13 cellular contexts compared by ENCODE assay signal in the genomic region with DNA sequence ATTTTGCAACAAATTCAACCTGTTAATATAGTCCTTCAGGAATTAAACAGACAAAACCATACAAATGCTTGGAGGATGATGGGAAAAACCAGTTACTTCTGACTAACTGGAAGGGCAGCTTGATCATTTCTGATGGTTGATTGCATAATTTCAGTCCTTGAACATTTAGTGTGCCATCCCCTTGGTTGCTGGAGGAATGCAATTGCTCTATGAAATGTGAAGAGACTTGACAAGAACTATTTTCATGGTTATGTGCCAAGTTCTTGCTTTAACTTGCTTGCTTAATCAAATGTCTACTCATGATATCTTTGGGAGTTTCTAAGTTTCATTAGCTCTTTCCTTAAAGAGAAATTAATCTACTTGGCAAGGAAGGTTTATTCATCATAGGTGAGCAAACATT. TPM values are rescaled to one million over a fixed set of nuclear protein-coding genes. Genes with fewer than 3 reads are reported as not detected.
DNase-seq lines count a peak whose midpoint lies in the region; TF ChIP-seq lines count a peak whose summit lies in the region.
"Had no signal": no experiment of that assay in that cellular context is flagged by ENCODE, and none has a peak within 500 bp of the region (broad histone marks: within the 10 kb centered on the region; RNA-seq: fewer than 3 reads in every experiment).

No MANE protein-coding gene starts in this region.

- in situ Hi-C loops in HAP-1 (cut with MboI; ENCODE audit: low sequenced_read_pairs), result loop anchor here (25.0 kb wide), 1 partner anchor 468 kb away; no protein-coding TSS in a partner anchor

- TF ChIP-seq CTCF in SK-N-SH (IDR thresholded peaks at IDR 0.05) (no peak), fibroblast of lung (conservative IDR thresholded peaks at IDR 0.05 in 1 of 2, IDR thresholded peaks at IDR 0.05 in 1 of 2; ENCODE audit: low read depth in 1 of 2, low read length in 2 of 2) (no peak)

- no peaks in the 10 kb centered on the region for H3K27me3 ChIP-seq in SK-N-SH (ENCODE audit: insufficient read depth)
- H3K27me3 ChIP-seq in fibroblast of lung (ENCODE audit: control insufficient read depth, insufficient read depth, low read length), result no peaks in the 10 kb centered on the region
- no peaks in the 10 kb centered on the region for H3K27me3 ChIP-seq in HAP-1 (ENCODE audit: low read depth)
- H3K27me3 ChIP-seq: dorsolateral prefrontal cortex had no signal

- H3K9me2 ChIP-seq in SK-N-SH, result no peaks in the 10 kb centered on the region

- no peak overlapping the region for H3K4me3 ChIP-seq in SK-N-SH (ENCODE audit: low read depth in 2 of 2, low read length in 1 of 2)
- H3K4me3 ChIP-seq in fibroblast of lung (replicated peaks in 1 of 4; ENCODE audit: control extremely low read depth in 1 of 4, insufficient read depth in 1 of 4, low read depth in 3 of 4, low read length in 4 of 4), result no peak overlapping the region
- H3K4me3 ChIP-seq in HAP-1, result no peak overlapping the region
- H3K4me3 ChIP-seq: dorsolateral prefrontal cortex had no signal

- H3K27ac ChIP-seq in SK-N-SH (ENCODE audit: low read depth in 2 of 2, low read length in 1 of 2) (peak overlapping the region in 1 of 2 experiments; percentile 9; a peak in 1 of 4 replicates), fibroblast of lung (ENCODE audit: insufficient read depth, low read length) (no peak overlapping the region)
- H3K27ac ChIP-seq: dorsolateral prefrontal cortex had no signal

- H3K79me2 ChIP-seq in SK-N-SH (ENCODE audit: insufficient read depth) (no peaks in the 10 kb centered on the region), fibroblast of lung (ENCODE audit: control insufficient read depth, insufficient read depth, low read length) (no peaks in the 10 kb centered on the region)

- H4K20me1 ChIP-seq in SK-N-SH (ENCODE audit: insufficient read depth), result no peaks in the 10 kb centered on the region
- no peaks in the 10 kb centered on the region for H4K20me1 ChIP-seq in fibroblast of lung (ENCODE audit: control insufficient read depth, extremely low read depth, insufficient read depth, low read length)

- POLR2A ChIA-PET in SK-N-SH (lab: Yijun Ruan, JAX), result no interaction called here

- TF ChIP-seq RAD21 in SK-N-SH (IDR thresholded peaks at IDR 0.05; ENCODE audit: low read length), result no peak

- H3K36me3 ChIP-seq in SK-N-SH (replicated peaks in 1 of 2; ENCODE audit: control insufficient read depth in 1 of 2, insufficient read depth in 2 of 2, low read length in 1 of 2) (no peaks in the 10 kb centered on the region), fibroblast of lung (ENCODE audit: control insufficient read depth, insufficient read depth, low read length) (no peaks in the 10 kb centered on the region), HAP-1 (replicated peaks) (no peaks in the 10 kb centered on the region)

- peaks cover 0 to 12% of the 10 kb centered on the region in 2 experiments; a peak in 3 of 4 replicates for H3K4me1 ChIP-seq in SK-N-SH (ENCODE audit: control insufficient read depth in 1 of 2, insufficient read depth in 2 of 2, low read depth in 1 of 2, low read length in 1 of 2)
- H3K4me1 ChIP-seq in fibroblast of lung (ENCODE audit: control insufficient read depth, extremely low read depth, insufficient read depth, low read length), result peaks cover 12% of the 10 kb centered on the region
- H3K4me1 ChIP-seq in HAP-1, result no peaks in the 10 kb centered on the region

- peak; percentile 42 for DNase-seq in ELR (ENCODE audit: low read depth)
- no peak for DNase-seq in SK-N-SH
- peak; percentile 87 to 91 for DNase-seq in fibroblast of lung (ENCODE audit: low read depth in 2 of 2)
- DNase-seq in renal cortical epithelial cell (ENCODE audit: low read depth), result peak; percentile 74
- DNase-seq in NCI-H2107 treated with DMSO at 0.1 percent for 48 hours (lab: John Stamatoyannopoulos, UW; ENCODE audit: unreplicated experiment), result no peak
- no peak for DNase-seq in HAP-1 (ENCODE audit: low spot score in 2 of 2)
- no peak for DNase-seq in NCI-H524 (lab: John Stamatoyannopoulos, UW)
- no peak for DNase-seq in stimulated activated CD4-positive, alpha-beta T cell treated with anti-CD3 and anti-CD28 coated beads, Interleukin-2, amount 100 ng/mL, for 24 hours
- DNase-seq: activated T-cell treated with anti-CD3 and anti-CD28 coated beads, Interleukin-2, amount 50 U/mL, for 4 hours; amygdala; dorsolateral prefrontal cortex; islet precursor cell had no signal

- H3K9me3 ChIP-seq in SK-N-SH, result no peaks in the 10 kb centered on the region
- no peaks in the 10 kb centered on the region for H3K9me3 ChIP-seq in fibroblast of lung (ENCODE audit: control insufficient read depth, insufficient read depth, low read depth, low read length)
- no peaks in the 10 kb centered on the region for H3K9me3 ChIP-seq in HAP-1

- peaks cover 2% of the 10 kb centered on the region for H3F3A ChIP-seq in SK-N-SH (replicated peaks; ENCODE audit: insufficient read depth)

- H3K4me2 ChIP-seq in SK-N-SH (no peak overlapping the region), fibroblast of lung (ENCODE audit: extremely low read depth, insufficient read depth, low read length) (no peak overlapping the region)

- H2AFZ ChIP-seq in SK-N-SH (ENCODE audit: low read depth) (no peak overlapping the region), fibroblast of lung (ENCODE audit: low read length) (no peak overlapping the region)

- CTCF ChIA-PET in SK-N-SH (lab: Yijun Ruan, JAX), result interaction anchor here (1.3 to 4.8 kb wide), 3 partner anchors 11 to 103 kb away, joined by 3 to 45 read pairs (median 18); no protein-coding TSS in a partner anchor

- H3K9ac ChIP-seq in SK-N-SH (no peak overlapping the region), fibroblast of lung (ENCODE audit: insufficient read depth, low read length) (no peak overlapping the region)

- peak in 1 of 2 experiments; percentile 35; a peak in 1 of 4 replicates for TF ChIP-seq EP300 in SK-N-SH (IDR thresholded peaks at IDR 0.05; ENCODE audit: borderline replicate concordance in 1 of 2, low read depth in 1 of 2, low read length in 1 of 2)

TF ChIP-seq in SK-N-SH, 30 proteins besides CTCF, POLR2A, EP300 and RAD21:
- TF ChIP-seq NFIC (IDR thresholded peaks at IDR 0.05; ENCODE audit: borderline replicate concordance) (peak; percentile 54; the same call in 1 of the 2 replicates), JUND (IDR thresholded peaks at IDR 0.05) (0 out of 2 replicates have a peak, but pooled peaks have one; percentile 22), GABPA (IDR thresholded peaks at IDR 0.05; ENCODE audit: low read depth) (no peak), FOSL2 (IDR thresholded peaks at IDR 0.05; ENCODE audit: borderline replicate concordance, low read depth) (peak; percentile 9; the same call in 1 of the 2 replicates), FOXM1 (IDR thresholded peaks at IDR 0.05; ENCODE audit: low read depth) (no peak), TCF12 (IDR thresholded peaks at IDR 0.05) (peak; percentile 48; the same call in 1 of the 2 replicates), MEF2A (IDR thresholded peaks at IDR 0.05; ENCODE audit: borderline replicate concordance, low read depth) (no peak)
- TF ChIP-seq, protein P1, sequence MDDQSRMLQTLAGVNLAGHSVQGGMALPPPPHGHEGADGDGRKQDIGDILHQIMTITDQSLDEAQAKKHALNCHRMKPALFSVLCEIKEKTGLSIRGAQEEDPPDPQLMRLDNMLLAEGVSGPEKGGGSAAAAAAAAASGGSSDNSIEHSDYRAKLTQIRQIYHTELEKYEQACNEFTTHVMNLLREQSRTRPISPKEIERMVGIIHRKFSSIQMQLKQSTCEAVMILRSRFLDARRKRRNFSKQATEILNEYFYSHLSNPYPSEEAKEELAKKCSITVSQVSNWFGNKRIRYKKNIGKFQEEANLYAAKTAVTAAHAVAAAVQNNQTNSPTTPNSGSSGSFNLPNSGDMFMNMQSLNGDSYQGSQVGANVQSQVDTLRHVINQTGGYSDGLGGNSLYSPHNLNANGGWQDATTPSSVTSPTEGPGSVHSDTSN (IDR thresholded peaks at IDR 0.05), result peak; percentile 74

RNA-seq across cellular contexts. Expression of gene ANKEF1, which starts 45.2 kb away (rescaled TPM):
- polyA plus RNA-seq in SK-N-SH (2012; rRNA removed), result 2.3 and 2.9 TPM in 2 replicates
- polyA plus RNA-seq in SK-N-SH (2012; cell fraction: cytosol; rRNA removed), result 3.7 and 3.8 TPM in 2 replicates
- polyA plus RNA-seq in SK-N-SH (2012; cell fraction: nucleus; rRNA removed), result 1.4 and 2.0 TPM in 2 replicates
- 2.3 and 3.5 TPM in 2 replicates for total RNA-seq in fibroblast of lung
- polyA plus RNA-seq in fibroblast of lung, result 1.6 and 2.0 TPM in 2 replicates
- 1.3 and 1.5 TPM in 2 replicates for polyA plus RNA-seq in fibroblast of lung (2012)
- 0.07 TPM in 1 of 2 replicates, not detected in the other for polyA minus RNA-seq in fibroblast of lung (ENCODE audit: low replicate concordance)
- total RNA-seq in renal cortical epithelial cell, result 5.2 and 11.5 TPM in 2 replicates
- total RNA-seq: myocyte had no signal

Comparison
In these comparisons a context has a peak if more than half of its experiments do, and no peak if none do; other contexts are left out.
1. DNase-seq: peak in ELR (single experiment), fibroblast of lung (2 of 2) and renal cortical epithelial cell (single experiment); none in SK-N-SH (single experiment), NCI-H2107 treated with DMSO at 0.1 percent for 48 hours (single experiment), HAP-1 (0 of 2), NCI-H524 (0 of 2) and stimulated activated CD4-positive, alpha-beta T cell treated with anti-CD3 and anti-CD28 coated beads, Interleukin-2, amount 100 ng/mL, for 24 hours (0 of 2).